In genomic region chr2:86036790-86037138, GRCh38 we compare ENCODE assay signal across 7 cellular contexts.
DNase-seq lines count a peak whose midpoint lies in the region; ATAC-seq, FAIRE-seq and TF ChIP-seq lines count a peak whose summit lies in the region.

No MANE protein-coding gene starts in this region.

- no peak overlapping the region for H3K4me3 ChIP-seq in kidney (ENCODE audit: low read length in 2 of 2)

- H3K4me3 Mint-ChIP-seq in IgD-negative memory B cell = peak overlapping the region; percentile 77 to 90 (median 87)
- H3K4me3 Mint-ChIP-seq in stimulated activated memory B cell treated with anti-CD40 and anti-IgM and Interleukin-4, amounts not matched to agents 10 μg/mL and 1 μg/mL and 100 μg/mL, for 72 hours = peak overlapping the region; percentile 21

- no peak for DNase-seq in activated naive CD4-positive, alpha-beta T cell treated with anti-CD3 and anti-CD28 coated beads, Interleukin-2, amount 50 U/mL, for 72 hours (ENCODE audit: low spot score in 2 of 2)
- DNase-seq in kidney = no peak
- no peak for DNase-seq in COLO668 (lab: John Stamatoyannopoulos, UW; ENCODE audit: unreplicated experiment)
- no peak for DNase-seq in activated effector memory CD4-positive, alpha-beta T cell treated with Interleukin-2 at 50 U/mL for 16 hours
- DNase-seq in activated CD4-positive, alpha-beta T cell treated with anti-CD3 and anti-CD28 coated beads for 48 hours = no peak

- H3K27ac Mint-ChIP-seq in IgD-negative memory B cell = peak overlapping the region; percentile 98 to 99 (median 99)
- H3K27ac Mint-ChIP-seq in activated naive CD4-positive, alpha-beta T cell treated with anti-CD3 and anti-CD28 coated beads, Interleukin-2, amount 50 U/mL, for 72 hours = peak overlapping the region; percentile 73 to 87
- peak overlapping the region; percentile 93 for H3K27ac Mint-ChIP-seq in stimulated activated memory B cell treated with anti-CD40 and anti-IgM and Interleukin-4, amounts not matched to agents 10 μg/mL and 1 μg/mL and 100 μg/mL, for 72 hours

- H3K9ac ChIP-seq in kidney (ENCODE audit: low read length in 2 of 2) = peak overlapping the region in 1 of 2 donors; percentile 72

- no peak for ATAC-seq in activated naive CD4-positive, alpha-beta T cell treated with anti-CD3 and anti-CD28 coated beads, Interleukin-2, amount 50 U/mL, for 72 hours
- ATAC-seq in stimulated activated memory B cell treated with anti-CD40 and anti-IgM and Interleukin-4, amounts not matched to agents 10 μg/mL and 1 μg/mL and 100 μg/mL, for 72 hours = no peak

- no peaks in the 10 kb centered on the region for H3K27me3 Mint-ChIP-seq in IgD-negative memory B cell
- H3K27me3 Mint-ChIP-seq in stimulated activated memory B cell treated with anti-CD40 and anti-IgM and Interleukin-4, amounts not matched to agents 10 μg/mL and 1 μg/mL and 100 μg/mL, for 72 hours = no peaks in the 10 kb centered on the region

- no peak for FAIRE-seq in kidney (lab: Jason Lieb, UNC)

- no peaks in the 10 kb centered on the region for H3K9me3 ChIP-seq in kidney (ENCODE audit: control insufficient read depth in 1 of 2, low read length in 2 of 2)

- intact Hi-C loops in kidney (cut with DNase I) = no loop called here

- H3K4me1 Mint-ChIP-seq in IgD-negative memory B cell = peaks cover 41 to 54% (median 54%) of the 10 kb centered on the region in 3 donors
- peaks cover 58% of the 10 kb centered on the region for H3K4me1 Mint-ChIP-seq in stimulated activated memory B cell treated with anti-CD40 and anti-IgM and Interleukin-4, amounts not matched to agents 10 μg/mL and 1 μg/mL and 100 μg/mL, for 72 hours

- TF ChIP-seq CTCF in kidney (IDR thresholded peaks at IDR 0.05; ENCODE audit: borderline replicate concordance, extremely low read depth, insufficient read depth) = no peak

- H3K36me3 Mint-ChIP-seq in IgD-negative memory B cell = peaks cover 8% of the 10 kb centered on the region
- H3K36me3 Mint-ChIP-seq in activated naive CD4-positive, alpha-beta T cell treated with anti-CD3 and anti-CD28 coated beads, Interleukin-2, amount 50 U/mL, for 72 hours = peaks cover 25 to 46% of the 10 kb centered on the region in 2 donors
- H3K36me3 Mint-ChIP-seq in stimulated activated memory B cell treated with anti-CD40 and anti-IgM and Interleukin-4, amounts not matched to agents 10 μg/mL and 1 μg/mL and 100 μg/mL, for 72 hours = peaks cover 64% of the 10 kb centered on the region

- peaks cover 37 to 38% of the 10 kb centered on the region in 2 donors for H3K4me1 ChIP-seq in kidney (ENCODE audit: control insufficient read depth in 1 of 2, insufficient read depth in 1 of 2, low read depth in 1 of 2, low read length in 2 of 2)

- peak overlapping the region; percentile 92 to 94 for H3K27ac ChIP-seq in kidney (ENCODE audit: low read depth in 2 of 2, low read length in 2 of 2)

- no peaks in the 10 kb centered on the region for H3K9me3 Mint-ChIP-seq in IgD-negative memory B cell
- H3K9me3 Mint-ChIP-seq in activated naive CD4-positive, alpha-beta T cell treated with anti-CD3 and anti-CD28 coated beads, Interleukin-2, amount 50 U/mL, for 72 hours = no peaks in the 10 kb centered on the region
- H3K9me3 Mint-ChIP-seq in stimulated activated memory B cell treated with anti-CD40 and anti-IgM and Interleukin-4, amounts not matched to agents 10 μg/mL and 1 μg/mL and 100 μg/mL, for 72 hours = no peaks in the 10 kb centered on the region

- peaks cover 12 to 30% of the 10 kb centered on the region in 2 donors for H3K36me3 ChIP-seq in kidney (ENCODE audit: control insufficient read depth in 1 of 2, insufficient read depth in 2 of 2, low read length in 2 of 2)
